In the genomic region with DNA sequence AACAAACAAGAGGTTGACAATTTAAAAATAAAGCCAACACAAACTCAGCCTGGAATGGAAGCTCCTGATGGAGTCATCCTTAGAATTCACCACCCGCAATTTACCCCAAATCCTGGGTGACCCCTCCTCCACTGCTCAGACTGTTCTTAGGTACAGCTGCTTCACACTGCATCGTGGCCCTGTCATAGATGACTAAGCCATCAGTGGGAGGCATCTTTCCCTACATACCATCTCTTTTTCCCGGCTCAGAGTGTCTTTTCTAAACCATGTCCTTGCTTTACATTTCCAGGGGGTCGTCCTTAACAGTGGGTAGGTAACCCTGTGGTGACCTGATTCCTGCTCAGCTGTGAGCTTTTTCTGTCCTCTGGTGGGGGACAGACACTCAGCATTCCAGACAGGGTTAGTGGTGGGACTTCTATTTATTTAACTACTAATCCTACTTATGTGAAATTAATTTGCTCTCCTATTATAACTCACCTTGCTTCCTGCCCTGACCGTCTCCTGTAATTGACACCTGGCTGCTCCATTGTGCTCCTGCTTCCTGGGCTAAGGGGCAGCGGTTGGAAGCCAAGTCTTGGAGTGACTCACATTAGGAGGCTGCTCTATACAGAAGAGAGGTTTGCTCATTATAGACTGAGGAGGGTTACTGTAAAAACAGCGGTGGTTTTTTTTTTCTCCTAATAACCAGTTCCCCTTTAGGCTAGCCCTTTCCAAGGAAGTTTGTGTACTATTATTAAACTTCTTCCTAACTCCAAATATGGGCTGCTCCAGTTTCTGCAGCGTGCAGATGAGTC, we compare ENCODE assay signal across 12 cellular contexts. TPM values are rescaled to one million over a fixed set of nuclear protein-coding genes. Genes with fewer than 3 reads are reported as not detected.
DNase-seq lines count a peak whose midpoint lies in the region; ATAC-seq and TF ChIP-seq lines count a peak whose summit lies in the region.
"Had no signal": no experiment of that assay in that cellular context is flagged by ENCODE, and none has a peak within 500 bp of the region (broad histone marks: within the 10 kb centered on the region; RNA-seq: fewer than 3 reads in every experiment).

No MANE protein-coding gene starts in this region.

- CTCF ChIA-PET in WTC11 (lab: Charles Lee) = interaction anchor here (0.8 to 1.2 kb wide), 5 partner anchors 9 to 65 kb away, joined by 3 to 5 read pairs (median 3); no protein-coding TSS in a partner anchor

- ATAC-seq in WTC11 = peak; percentile 85
- ATAC-seq: body of pancreas had no signal

- peaks cover 12% of the 10 kb centered on the region for H3K36me3 Mint-ChIP-seq in WTC11
- H3K36me3 Mint-ChIP-seq: IgD-negative memory B cell had no signal

- H3K4me1 Mint-ChIP-seq in WTC11 = peaks cover 18% of the 10 kb centered on the region
- H3K4me1 Mint-ChIP-seq: IgD-negative memory B cell had no signal

- peaks cover 20% of the 10 kb centered on the region for H3K9me3 Mint-ChIP-seq in WTC11

- no peak overlapping the region; the same call in 1 of the 2 replicates for H3K27ac Mint-ChIP-seq in WTC11
- H3K27ac Mint-ChIP-seq: IgD-negative memory B cell had no signal

- TF ChIP-seq CTCF in WTC11 (IDR thresholded peaks at IDR 0.05) = no peak

- H3K4me3 Mint-ChIP-seq in WTC11 = no peak overlapping the region
- H3K4me3 Mint-ChIP-seq: IgD-negative memory B cell had no signal

- POLR2A ChIA-PET in WTC11 (lab: Charles Lee) = no interaction called here

- H3K27me3 Mint-ChIP-seq in WTC11 (ENCODE audit: low read depth) = no peaks in the 10 kb centered on the region

- DNase-seq in AG08395 (ENCODE audit: low spot score) (peak; percentile 71), HK-2 (ENCODE audit: unreplicated experiment) (peak; percentile 41), WTC11 (ENCODE audit: low spot score) (no peak), left kidney (ENCODE audit: low read depth, low spot score) (peak; percentile 71), cerebellum (ENCODE audit: low spot score) (no peak), GF-D8 (lab: John Stamatoyannopoulos, UW) (no peak), LoVo (ENCODE audit: low spot score) (no peak)
- DNase-seq in stimulated activated CD4-positive, alpha-beta T cell treated with anti-CD3 and anti-CD28 coated beads, Interleukin-4, amount 100 ng/mL, for 24 hours = no peak
- DNase-seq: activated CD4-positive, alpha-beta T cell treated with anti-CD3 and anti-CD28 coated beads, Interleukin-2, amount 50 U/mL, for 1 hour; body of pancreas; DMS79 had no signal

TF ChIP-seq in WTC11, 78 proteins besides CTCF, POLR2A, EP300 and RAD21 (continues in another document):
- TF ChIP-seq ZNF671 (CRISPR knock-in tag; IDR thresholded peaks at IDR 0.05) = no peak
- no peak for TF ChIP-seq ZBTB21 (CRISPR knock-in tag; IDR thresholded peaks at IDR 0.05; ENCODE audit: borderline replicate concordance)
- TF ChIP-seq TEAD4 (CRISPR knock-in tag; IDR thresholded peaks at IDR 0.05) = no peak
- TF ChIP-seq, protein P1, sequence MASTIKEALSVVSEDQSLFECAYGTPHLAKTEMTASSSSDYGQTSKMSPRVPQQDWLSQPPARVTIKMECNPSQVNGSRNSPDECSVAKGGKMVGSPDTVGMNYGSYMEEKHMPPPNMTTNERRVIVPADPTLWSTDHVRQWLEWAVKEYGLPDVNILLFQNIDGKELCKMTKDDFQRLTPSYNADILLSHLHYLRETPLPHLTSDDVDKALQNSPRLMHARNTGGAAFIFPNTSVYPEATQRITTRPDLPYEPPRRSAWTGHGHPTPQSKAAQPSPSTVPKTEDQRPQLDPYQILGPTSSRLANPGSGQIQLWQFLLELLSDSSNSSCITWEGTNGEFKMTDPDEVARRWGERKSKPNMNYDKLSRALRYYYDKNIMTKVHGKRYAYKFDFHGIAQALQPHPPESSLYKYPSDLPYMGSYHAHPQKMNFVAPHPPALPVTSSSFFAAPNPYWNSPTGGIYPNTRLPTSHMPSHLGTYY (CRISPR knock-in tag; IDR thresholded peaks at IDR 0.05) = no peak
- TF ChIP-seq, protein P2, sequence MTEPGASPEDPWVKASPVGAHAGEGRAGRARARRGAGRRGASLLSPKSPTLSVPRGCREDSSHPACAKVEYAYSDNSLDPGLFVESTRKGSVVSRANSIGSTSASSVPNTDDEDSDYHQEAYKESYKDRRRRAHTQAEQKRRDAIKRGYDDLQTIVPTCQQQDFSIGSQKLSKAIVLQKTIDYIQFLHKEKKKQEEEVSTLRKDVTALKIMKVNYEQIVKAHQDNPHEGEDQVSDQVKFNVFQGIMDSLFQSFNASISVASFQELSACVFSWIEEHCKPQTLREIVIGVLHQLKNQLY (CRISPR knock-in tag; IDR thresholded peaks at IDR 0.05) = no peak
- TF ChIP-seq OVOL2 (CRISPR knock-in tag; IDR thresholded peaks at IDR 0.05; ENCODE audit: borderline replicate concordance) = no peak
- TF ChIP-seq, protein P3, sequence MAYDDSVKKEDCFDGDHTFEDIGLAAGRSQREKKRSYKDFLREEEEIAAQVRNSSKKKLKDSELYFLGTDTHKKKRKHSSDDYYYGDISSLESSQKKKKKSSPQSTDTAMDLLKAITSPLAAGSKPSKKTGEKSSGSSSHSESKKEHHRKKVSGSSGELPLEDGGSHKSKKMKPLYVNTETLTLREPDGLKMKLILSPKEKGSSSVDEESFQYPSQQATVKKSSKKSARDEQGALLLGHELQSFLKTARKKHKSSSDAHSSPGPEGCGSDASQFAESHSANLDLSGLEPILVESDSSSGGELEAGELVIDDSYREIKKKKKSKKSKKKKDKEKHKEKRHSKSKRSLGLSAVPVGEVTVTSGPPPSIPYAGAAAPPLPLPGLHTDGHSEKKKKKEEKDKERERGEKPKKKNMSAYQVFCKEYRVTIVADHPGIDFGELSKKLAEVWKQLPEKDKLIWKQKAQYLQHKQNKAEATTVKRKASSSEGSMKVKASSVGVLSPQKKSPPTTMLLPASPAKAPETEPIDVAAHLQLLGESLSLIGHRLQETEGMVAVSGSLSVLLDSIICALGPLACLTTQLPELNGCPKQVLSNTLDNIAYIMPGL (CRISPR knock-in tag; IDR thresholded peaks at IDR 0.05) = no peak
- TF ChIP-seq KAT7 (CRISPR knock-in tag; IDR thresholded peaks at IDR 0.05; ENCODE audit: borderline replicate concordance) = no peak
- TF ChIP-seq, protein P4, sequence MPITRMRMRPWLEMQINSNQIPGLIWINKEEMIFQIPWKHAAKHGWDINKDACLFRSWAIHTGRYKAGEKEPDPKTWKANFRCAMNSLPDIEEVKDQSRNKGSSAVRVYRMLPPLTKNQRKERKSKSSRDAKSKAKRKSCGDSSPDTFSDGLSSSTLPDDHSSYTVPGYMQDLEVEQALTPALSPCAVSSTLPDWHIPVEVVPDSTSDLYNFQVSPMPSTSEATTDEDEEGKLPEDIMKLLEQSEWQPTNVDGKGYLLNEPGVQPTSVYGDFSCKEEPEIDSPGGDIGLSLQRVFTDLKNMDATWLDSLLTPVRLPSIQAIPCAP (CRISPR knock-in tag; IDR thresholded peaks at IDR 0.05) = no peak
- no peak for TF ChIP-seq NFE2L1 (CRISPR knock-in tag; IDR thresholded peaks at IDR 0.05)
- TF ChIP-seq FOXJ3 (CRISPR knock-in tag; IDR thresholded peaks at IDR 0.05; ENCODE audit: borderline replicate concordance) = no peak
- no peak for TF ChIP-seq ZNF423 (CRISPR knock-in tag; IDR thresholded peaks at IDR 0.05)
- no peak for TF ChIP-seq EMX1 (CRISPR knock-in tag; IDR thresholded peaks at IDR 0.05)
- TF ChIP-seq CBFB (CRISPR knock-in tag; IDR thresholded peaks at IDR 0.05; ENCODE audit: low read depth) = no peak
- TF ChIP-seq ESRRA (CRISPR knock-in tag; IDR thresholded peaks at IDR 0.05; ENCODE audit: borderline replicate concordance) = no peak
- TF ChIP-seq, protein P5, sequence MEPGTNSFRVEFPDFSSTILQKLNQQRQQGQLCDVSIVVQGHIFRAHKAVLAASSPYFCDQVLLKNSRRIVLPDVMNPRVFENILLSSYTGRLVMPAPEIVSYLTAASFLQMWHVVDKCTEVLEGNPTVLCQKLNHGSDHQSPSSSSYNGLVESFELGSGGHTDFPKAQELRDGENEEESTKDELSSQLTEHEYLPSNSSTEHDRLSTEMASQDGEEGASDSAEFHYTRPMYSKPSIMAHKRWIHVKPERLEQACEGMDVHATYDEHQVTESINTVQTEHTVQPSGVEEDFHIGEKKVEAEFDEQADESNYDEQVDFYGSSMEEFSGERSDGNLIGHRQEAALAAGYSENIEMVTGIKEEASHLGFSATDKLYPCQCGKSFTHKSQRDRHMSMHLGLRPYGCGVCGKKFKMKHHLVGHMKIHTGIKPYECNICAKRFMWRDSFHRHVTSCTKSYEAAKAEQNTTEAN (CRISPR knock-in tag; IDR thresholded peaks at IDR 0.05) = no peak
- TF ChIP-seq, protein P6, sequence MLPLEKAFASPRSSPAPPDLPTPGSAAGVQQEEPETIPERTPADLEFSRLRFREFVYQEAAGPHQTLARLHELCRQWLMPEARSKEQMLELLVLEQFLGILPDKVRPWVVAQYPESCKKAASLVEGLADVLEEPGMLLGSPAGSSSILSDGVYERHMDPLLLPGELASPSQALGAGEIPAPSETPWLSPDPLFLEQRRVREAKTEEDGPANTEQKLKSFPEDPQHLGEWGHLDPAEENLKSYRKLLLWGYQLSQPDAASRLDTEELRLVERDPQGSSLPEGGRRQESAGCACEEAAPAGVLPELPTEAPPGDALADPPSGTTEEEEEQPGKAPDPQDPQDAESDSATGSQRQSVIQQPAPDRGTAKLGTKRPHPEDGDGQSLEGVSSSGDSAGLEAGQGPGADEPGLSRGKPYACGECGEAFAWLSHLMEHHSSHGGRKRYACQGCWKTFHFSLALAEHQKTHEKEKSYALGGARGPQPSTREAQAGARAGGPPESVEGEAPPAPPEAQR (CRISPR knock-in tag; IDR thresholded peaks at IDR 0.05) = no peak

RNA-seq across cellular contexts. Expression of a gene that starts 40.6 kb away (rescaled TPM):
- total RNA-seq in WTC11 (2021) (7.0 to 8.6 TPM (median 8.1 TPM) in 3 replicates), cerebellum (5.3 TPM)

Comparison
In these comparisons a context has a peak if more than half of its experiments do, and no peak if none do; other contexts are left out.
1. DNase-seq: peak in AG08395 (single experiment), HK-2 (single experiment) and left kidney (single experiment); none in WTC11 (single experiment), stimulated activated CD4-positive, alpha-beta T cell treated with anti-CD3 and anti-CD28 coated beads, Interleukin-4, amount 100 ng/mL, for 24 hours (single experiment), cerebellum (single experiment), GF-D8 (single experiment) and LoVo (single experiment).